8 cellular contexts compared by ENCODE assay signal in the genomic region with DNA sequence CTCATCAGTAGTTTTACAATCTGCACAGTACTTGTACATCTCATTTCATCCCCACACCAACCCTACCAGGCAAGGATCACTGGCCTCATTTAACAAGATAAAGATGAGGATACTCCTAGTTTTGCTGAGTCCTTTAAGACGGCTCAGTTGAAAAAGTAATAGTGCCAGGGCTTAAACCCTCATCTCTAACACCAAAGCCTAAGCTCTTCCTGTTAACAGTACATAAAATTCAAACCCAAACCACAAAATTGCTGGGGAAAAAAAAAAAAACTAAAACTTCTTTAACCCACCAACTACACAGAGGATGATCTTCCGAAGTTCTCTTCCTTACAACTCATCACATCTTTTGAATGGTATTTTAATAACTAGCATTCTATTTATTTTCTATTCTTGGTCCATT. TPM values are rescaled to one million over a fixed set of nuclear protein-coding genes. Genes with fewer than 3 reads are reported as not detected.
A peak's percentile ranks its signal among the peaks of the same experiment; 100 is the strongest.
DNase-seq lines count a peak whose midpoint lies in the region; TF ChIP-seq lines count a peak whose summit lies in the region.

No MANE protein-coding gene starts in this region.

- dilution Hi-C loops in mammary epithelial cell (cut with HindIII; ENCODE audit: low sequenced_read_pairs), result no loop called here

- peak; percentile 36 for DNase-seq in KBM-7
- no peak for DNase-seq in mammary epithelial cell
- no peak for DNase-seq in NCI-H2171 (lab: John Stamatoyannopoulos, UW)
- no peak for DNase-seq in COR-L47 (lab: John Stamatoyannopoulos, UW)
- no peak for DNase-seq in NCI-H226
- no peak for DNase-seq in DMS153 (lab: John Stamatoyannopoulos, UW)

- H3K27me3 ChIP-seq in ACC112 (ENCODE audit: insufficient read depth, low read length), result no peaks in the 10 kb centered on the region
- no peaks in the 10 kb centered on the region for H3K27me3 ChIP-seq in mammary epithelial cell (ENCODE audit: insufficient read depth, low read length)
- H3K27me3 ChIP-seq in mononuclear cell (ENCODE audit: insufficient read depth, low read length), result no peaks in the 10 kb centered on the region

- CTCF ChIA-PET in mammary epithelial cell (lab: Charles Lee; ENCODE audit: low non-redundant PET), result no interaction called here

- WGBS in mammary epithelial cell (ENCODE audit: low coverage, missing lambda C conversion rate), result 21% methylated on average over 2 of the region's 2 CpGs

- in situ Hi-C loops in KBM-7 (cut with MboI; ENCODE audit: low pct_unique_long_range_greater_than_20kb, low sequenced_read_pairs), result no loop called here
- in situ Hi-C loops in mammary epithelial cell (cut with MboI; ENCODE audit: low sequenced_read_pairs in 2 of 2), result no loop called here

- H3K4me2 ChIP-seq in mammary epithelial cell (ENCODE audit: insufficient read depth, low read depth, low read length), result peak overlapping the region; percentile 93

- no peaks in the 10 kb centered on the region for H4K20me1 ChIP-seq in mammary epithelial cell (ENCODE audit: insufficient read depth, low read length)

- no peak overlapping the region for H2AFZ ChIP-seq in ACC112 (ENCODE audit: low read length, unreplicated experiment)
- no peak overlapping the region for H2AFZ ChIP-seq in mammary epithelial cell (ENCODE audit: low read depth, low read length)

- H3K36me3 ChIP-seq in ACC112 (ENCODE audit: insufficient read depth, low read length) (peaks cover 18% of the 10 kb centered on the region), mammary epithelial cell (ENCODE audit: insufficient read depth, low read length) (peaks cover 4% of the 10 kb centered on the region)

- TF ChIP-seq CTCF in mammary epithelial cell (conservative IDR thresholded peaks at IDR 0.05 in 1 of 2, IDR thresholded peaks at IDR 0.05 in 1 of 2; ENCODE audit: extremely low read depth in 1 of 2, insufficient read depth in 1 of 2, low read depth in 1 of 2, low read length in 2 of 2), result no peak

- H3K79me2 ChIP-seq in ACC112 (ENCODE audit: control insufficient read depth, insufficient read depth, low read length, unreplicated experiment), result peaks cover 61% of the 10 kb centered on the region
- peaks cover 63% of the 10 kb centered on the region for H3K79me2 ChIP-seq in mammary epithelial cell (ENCODE audit: insufficient read depth, low read length)

- peaks cover 2% of the 10 kb centered on the region for H3K9me3 ChIP-seq in mammary epithelial cell (replicated peaks; ENCODE audit: insufficient read depth, low read length)
- H3K9me3 ChIP-seq in mononuclear cell (ENCODE audit: low read depth, low read length), result no peaks in the 10 kb centered on the region

- peak overlapping the region; percentile 95 for H3K9ac ChIP-seq in mammary epithelial cell (ENCODE audit: insufficient read depth, low read length)

- no TSS peak for BruUV-seq in mammary epithelial cell (replicated peaks; lab: Mats Ljungman, UMichigan)

- H3K27ac ChIP-seq in ACC112 (ENCODE audit: low read depth, low read length) (peak overlapping the region; percentile 79), mammary epithelial cell (ENCODE audit: insufficient read depth, low read depth, low read length) (peak overlapping the region; percentile 96)

- peaks cover 28% of the 10 kb centered on the region for H3K4me1 ChIP-seq in ACC112 (ENCODE audit: control insufficient read depth, insufficient read depth, low read length, unreplicated experiment)
- H3K4me1 ChIP-seq in mammary epithelial cell (ENCODE audit: insufficient read depth, low read length), result peaks cover 9% of the 10 kb centered on the region
- H3K4me1 ChIP-seq in mononuclear cell (ENCODE audit: insufficient read depth, low read length), result peaks cover 64% of the 10 kb centered on the region

- H3K4me3 ChIP-seq in ACC112 (ENCODE audit: low read depth, low read length), result peak overlapping the region; percentile 95
- H3K4me3 ChIP-seq in mammary epithelial cell (replicated peaks in 1 of 3; ENCODE audit: insufficient read depth in 1 of 3, low read depth in 2 of 3, low read length in 3 of 3), result peak overlapping the region; percentile 56 to 93 (median 84)
- H3K4me3 ChIP-seq in mononuclear cell (ENCODE audit: low read length), result peak overlapping the region; percentile 97

- intact Hi-C loops in mammary epithelial cell (cut with micrococcal nuclease), result no loop called here

RNA-seq across cellular contexts. Expression of a gene that starts 1.3 kb away (rescaled TPM):
- total RNA-seq in mammary epithelial cell (100 to 1,000 TPM; 116 to 133 TPM), mononuclear cell (141 TPM)
- 31.7 TPM for polyA plus RNA-seq in mammary epithelial cell
- polyA minus RNA-seq in mammary epithelial cell, result 414 TPM

RNA-seq across cellular contexts. Expression of a gene that starts 22.5 kb away (rescaled TPM):
- total RNA-seq in mammary epithelial cell (10 to 100 TPM; 21.7 to 30.3 TPM), mononuclear cell (6.1 TPM)
- 13.7 TPM for polyA plus RNA-seq in mammary epithelial cell
- 14.2 TPM for polyA minus RNA-seq in mammary epithelial cell

RNA-seq across cellular contexts. Expression of a gene that starts 36.4 kb away (rescaled TPM):
- 1 to 10 TPM; 4.3 to 7.8 TPM for total RNA-seq in mammary epithelial cell
- polyA plus RNA-seq in mammary epithelial cell, result 4.9 TPM
- polyA minus RNA-seq in mammary epithelial cell, result 1.9 TPM
- total RNA-seq in mononuclear cell, result 1.0 TPM
